In the genomic region with DNA sequence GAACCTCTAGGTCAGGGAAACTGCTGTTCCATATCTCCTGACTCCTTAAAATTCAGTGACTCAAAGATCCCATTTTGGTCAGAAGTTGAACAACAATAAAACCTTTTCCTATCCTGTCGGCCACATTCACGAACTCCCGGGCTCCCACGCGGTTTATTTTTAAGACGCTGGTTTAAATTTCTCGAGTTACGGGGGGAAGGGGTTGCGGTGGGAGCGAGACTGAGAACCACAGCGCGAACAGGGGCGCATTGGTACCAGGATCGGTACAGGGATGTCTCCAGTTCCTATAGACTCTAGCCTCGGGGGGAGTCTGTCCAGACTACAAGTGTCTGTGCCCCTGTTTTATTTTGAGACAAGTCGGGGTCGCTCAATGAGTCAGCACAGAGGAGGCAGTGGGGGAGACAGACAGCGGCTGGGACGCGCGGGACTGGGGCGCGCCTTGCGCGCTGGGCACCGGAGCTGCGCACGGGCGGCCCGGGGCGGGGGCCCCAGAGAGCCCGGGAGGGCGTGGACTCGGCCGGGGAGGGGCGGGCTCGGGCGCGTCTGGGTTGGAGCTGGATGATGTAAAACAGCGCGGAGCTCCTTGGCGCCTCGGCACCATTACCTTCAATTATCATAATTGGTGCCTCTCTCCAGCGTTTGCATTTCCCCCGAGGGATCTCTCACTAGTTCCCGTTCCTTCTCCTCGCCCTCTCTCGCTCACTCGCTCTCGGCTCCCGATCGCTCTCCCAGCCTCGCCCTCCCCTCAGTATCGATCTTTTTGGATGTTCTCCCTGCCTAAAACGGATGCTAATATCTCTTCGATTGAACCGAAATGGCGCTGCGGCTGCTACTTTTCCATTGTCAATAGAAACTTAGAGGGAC, we compare ENCODE assay signal across 8 cellular contexts. TPM values are rescaled to one million over a fixed set of nuclear protein-coding genes. Genes with fewer than 3 reads are reported as not detected.
DNase-seq lines count a peak whose midpoint lies in the region; ATAC-seq and TF ChIP-seq lines count a peak whose summit lies in the region.

No MANE protein-coding gene starts in this region.

- no peaks in the 10 kb centered on the region for H3K9me3 Mint-ChIP-seq in chondrocyte (ENCODE audit: low read depth)

- intact Hi-C loops in left lung (cut with DNase I): loop anchor here in 1 of 2 donors (5.0 kb wide), 2 partner anchors 324 to 634 kb away; no protein-coding TSS in a partner anchor

- H3K4me1 ChIP-seq in left lung: peaks cover 0 to 14% of the 10 kb centered on the region in 2 donors

- H3K4me1 Mint-ChIP-seq in chondrocyte (ENCODE audit: low read depth): peaks cover 25% of the 10 kb centered on the region

- H3K27me3 Mint-ChIP-seq in chondrocyte (ENCODE audit: low read depth): peaks cover 2% of the 10 kb centered on the region

- peak overlapping the region in 1 of 2 donors; percentile 3 for H3K27ac ChIP-seq in left lung

- H3K27me3 ChIP-seq in left lung: peaks cover 22 to 93% of the 10 kb centered on the region in 2 donors

- ATAC-seq in left lung (peak; percentile 83), HG02610 (IDR thresholded peaks at IDR 0.05; ENCODE audit: unreplicated experiment) (no peak)

- H3K9me3 ChIP-seq in left lung: no peaks in the 10 kb centered on the region

- no peaks in the 10 kb centered on the region for H3K36me3 Mint-ChIP-seq in chondrocyte (ENCODE audit: low read depth)

- H3K36me3 ChIP-seq in left lung: no peaks in the 10 kb centered on the region

- H3K27ac Mint-ChIP-seq in chondrocyte (ENCODE audit: unreplicated experiment): peak overlapping the region; percentile 12

- H3K4me3 ChIP-seq in left lung: peak overlapping the region; percentile 17 to 37

- peak overlapping the region; percentile 84 for H3K4me3 Mint-ChIP-seq in chondrocyte (ENCODE audit: unreplicated experiment)

- peak; percentile 9 for DNase-seq in activated T-cell treated with anti-CD3 and anti-CD28 coated beads for 1 hour (ENCODE audit: low read depth)
- no peak for DNase-seq in activated T-cell treated with anti-CD3 and anti-CD28 coated beads for 4 hours
- DNase-seq in T1000 (lab: John Stamatoyannopoulos, UW): peak; percentile 24
- no peak for DNase-seq in chondrocyte (ENCODE audit: low spot score)
- DNase-seq in left lung: peak; percentile 38 to 87
- peak; percentile 28 for DNase-seq in stimulated activated CD8-positive, alpha-beta memory T cell treated with anti-CD3 and anti-CD28 coated beads, Interleukin-15, amount 100 ng/mL, for 24 hours (ENCODE audit: low read depth)
- DNase-seq in RKO (ENCODE audit: low spot score): no peak

- peak; percentile 14 for TF ChIP-seq CTCF in chondrocyte (IDR thresholded peaks at IDR 0.05)
- no peak for TF ChIP-seq CTCF in left lung (IDR thresholded peaks at IDR 0.05)

RNA-seq across cellular contexts. Expression of gene BAMBI, which starts 8.7 kb away (rescaled TPM):
- 10.9 to 17.0 TPM (median 11.6 TPM) in 3 replicates for total RNA-seq in chondrocyte
- total RNA-seq in left lung: 10 to 100 TPM in 1 of 2 donors, 1 to 10 TPM in 1; 7.5 to 24.7 TPM

Comparison
In these comparisons a context has a peak if more than half of its experiments do, and no peak if none do; other contexts are left out.
1. DNase-seq: peak in activated T-cell treated with anti-CD3 and anti-CD28 coated beads for 1 hour (single experiment), T1000 (single experiment), left lung (2 of 2) and stimulated activated CD8-positive, alpha-beta memory T cell treated with anti-CD3 and anti-CD28 coated beads, Interleukin-15, amount 100 ng/mL, for 24 hours (single experiment); none in activated T-cell treated with anti-CD3 and anti-CD28 coated beads for 4 hours (single experiment), chondrocyte (single experiment) and RKO (single experiment).